ENCODE assay signal across 20 cellular contexts in the genomic region with DNA sequence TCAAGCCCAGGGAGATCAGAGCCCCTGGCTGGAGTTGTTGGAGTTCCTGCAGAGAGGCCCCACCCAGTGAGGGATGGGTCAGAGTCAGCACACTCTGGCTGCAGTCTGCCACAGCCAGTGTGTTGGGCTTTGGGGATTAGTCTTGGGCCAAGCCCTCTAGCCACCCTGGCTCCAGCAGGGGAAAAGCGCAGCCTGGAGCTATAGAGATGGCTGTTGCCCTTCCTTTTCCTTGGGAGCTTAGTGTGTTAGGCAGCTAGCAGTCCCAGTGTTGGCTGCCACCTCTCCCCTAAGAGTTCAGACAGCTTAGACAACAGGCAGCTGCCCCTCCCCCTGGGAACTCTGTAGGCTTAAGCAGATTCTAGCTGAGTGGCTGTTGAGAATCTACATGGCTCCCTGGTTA. TPM values are rescaled to one million over a fixed set of nuclear protein-coding genes. Genes with fewer than 3 reads are reported as not detected.
"Had no signal": no experiment of that assay in that cellular context is flagged by ENCODE, and none has a peak within 500 bp of the region (broad histone marks: within the 10 kb centered on the region; RNA-seq: fewer than 3 reads in every experiment).

No MANE protein-coding gene starts in this region.

- H3K27ac Mint-ChIP-seq: IgD-negative memory B cell had no signal

- H3K4me3 ChIP-seq: K562 had no signal

- H3K4me3 Mint-ChIP-seq: IgD-negative memory B cell had no signal

- H3K4me1 Mint-ChIP-seq: IgD-negative memory B cell had no signal

- ATAC-seq: K562 had no signal

- H3K27me3 Mint-ChIP-seq: IgD-negative memory B cell had no signal

- H3K27ac ChIP-seq: HL-60, KMS-11 had no signal

- DNase-seq: Kasumi-1, MM.1S, NCI-H1092 treated with DMSO at 0.1 percent for 48 hours, NCI-H1436, NCI-H187, NCI-H2029, NCI-H2171 treated with DMSO at 0.1 percent for 48 hours, NCI-H345, NCI-H446 treated with DMSO at 0.1 percent for 48 hours, NCI-H510A treated with DMSO at 0.1 percent for 48 hours, NCI-H526, RPMI8226, SHP77, SK-N-SH had no signal

- H3K4me2 ChIP-seq: KMS-11, SK-N-SH had no signal

- H3K9ac ChIP-seq: KMS-11, SK-N-SH had no signal

RNA-seq across cellular contexts. Expression of gene DPT, which starts 45.1 kb away (rescaled TPM):
- total RNA-seq: K562, M059J, SK-MEL-5 had no signal
